Comparison of ENCODE assay signal across 13 cellular contexts in the genomic region with DNA sequence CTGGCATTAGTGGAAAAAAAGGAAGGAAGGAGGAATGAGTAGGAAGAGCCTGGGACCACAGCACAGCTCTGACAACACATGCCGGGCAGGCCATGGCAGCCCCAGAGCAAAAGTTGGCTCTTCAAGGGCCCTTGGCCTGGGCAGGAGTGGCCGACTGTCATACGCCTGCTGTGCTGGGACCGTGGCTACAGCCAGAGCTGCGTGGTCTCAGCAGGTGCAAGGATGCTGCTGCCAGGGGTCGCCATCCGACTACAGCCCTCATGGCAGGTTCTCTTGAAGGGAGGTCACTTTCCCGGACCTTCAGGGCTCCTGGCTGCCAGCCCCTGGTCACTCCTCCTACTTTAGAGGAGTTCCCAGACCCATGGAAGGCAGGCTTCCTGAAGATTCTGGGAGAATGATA.
A peak's percentile ranks its signal among the peaks of the same experiment; 100 is the strongest.
DNase-seq lines count a peak whose midpoint lies in the region; ATAC-seq and TF ChIP-seq lines count a peak whose summit lies in the region.
"Had no signal": no experiment of that assay in that cellular context is flagged by ENCODE, and none has a peak within 500 bp of the region (broad histone marks: within the 10 kb centered on the region; RNA-seq: fewer than 3 reads in every experiment).

No MANE protein-coding gene starts in this region.

- DNase-seq in T-helper 1 cell, result no peak
- DNase-seq in CD8-positive, alpha-beta memory T cell, result no peak
- no peak for DNase-seq in central memory CD8-positive, alpha-beta T cell (ENCODE audit: low spot score in 2 of 2)
- DNase-seq in myocyte (ENCODE audit: low read depth), result peak; percentile 39
- no peak for DNase-seq in C1 segment of cervical spinal cord (lab: John Stamatoyannopoulos, UW)
- DNase-seq in type B pancreatic cell (ENCODE audit: extremely low spot score, unreplicated experiment), result no peak
- DNase-seq: DMS79, HCEC 1CT, HFFc6 had no signal

- H3K9me3 Mint-ChIP-seq in T-helper 1 cell treated with Interleukin-12 subunit alpha and Interleukin-12 subunit beta and Interleukin-4 antibody, amounts not matched to agents 30 μg/mL and 1 μg/mL, for 36 hours, result peaks cover 13% of the 10 kb centered on the region
- H3K9me3 Mint-ChIP-seq in CD8-positive, alpha-beta memory T cell, result no peaks in the 10 kb centered on the region
- no peaks in the 10 kb centered on the region for H3K9me3 Mint-ChIP-seq in central memory CD8-positive, alpha-beta T cell
- H3K9me3 Mint-ChIP-seq in type B pancreatic cell, result no peaks in the 10 kb centered on the region
- H3K9me3 Mint-ChIP-seq: HFFc6 had no signal

- H3K36me3 Mint-ChIP-seq in T-helper 1 cell treated with Interleukin-12 subunit alpha and Interleukin-12 subunit beta and Interleukin-4 antibody, amounts not matched to agents 30 μg/mL and 1 μg/mL, for 36 hours (ENCODE audit: low read depth), result peaks cover 9% of the 10 kb centered on the region
- H3K36me3 Mint-ChIP-seq in CD8-positive, alpha-beta memory T cell, result peaks cover 0 to 2% (median 0%) of the 10 kb centered on the region in 3 donors
- H3K36me3 Mint-ChIP-seq in central memory CD8-positive, alpha-beta T cell (ENCODE audit: insufficient read depth), result no peaks in the 10 kb centered on the region
- H3K36me3 Mint-ChIP-seq in type B pancreatic cell, result no peaks in the 10 kb centered on the region

- no peak overlapping the region for H3K4me3 Mint-ChIP-seq in T-helper 1 cell treated with Interleukin-12 subunit alpha and Interleukin-12 subunit beta and Interleukin-4 antibody, amounts not matched to agents 30 μg/mL and 1 μg/mL, for 36 hours
- no peak overlapping the region for H3K4me3 Mint-ChIP-seq in CD8-positive, alpha-beta memory T cell
- H3K4me3 Mint-ChIP-seq in central memory CD8-positive, alpha-beta T cell, result no peak overlapping the region
- no peak overlapping the region for H3K4me3 Mint-ChIP-seq in type B pancreatic cell
- H3K4me3 Mint-ChIP-seq: HFFc6 had no signal

- no peak for TF ChIP-seq CTCF in type B pancreatic cell (conservative IDR thresholded peaks at IDR 0.05)

- no peaks in the 10 kb centered on the region for H3K9me3 ChIP-seq in CD8-positive, alpha-beta memory T cell (ENCODE audit: low read length)

- no peaks in the 10 kb centered on the region for H3K27me3 ChIP-seq in CD8-positive, alpha-beta memory T cell (ENCODE audit: insufficient read depth, low read length, poor library complexity, severe bottlenecking)

- H3K27me3 Mint-ChIP-seq in T-helper 1 cell treated with Interleukin-12 subunit alpha and Interleukin-12 subunit beta and Interleukin-4 antibody, amounts not matched to agents 30 μg/mL and 1 μg/mL, for 36 hours (ENCODE audit: low read depth), result no peaks in the 10 kb centered on the region
- no peaks in the 10 kb centered on the region for H3K27me3 Mint-ChIP-seq in CD8-positive, alpha-beta memory T cell
- no peaks in the 10 kb centered on the region for H3K27me3 Mint-ChIP-seq in central memory CD8-positive, alpha-beta T cell
- no peaks in the 10 kb centered on the region for H3K27me3 Mint-ChIP-seq in type B pancreatic cell

- no peaks in the 10 kb centered on the region for H3K36me3 ChIP-seq in CD8-positive, alpha-beta memory T cell (ENCODE audit: insufficient read depth, low read length)

- peaks cover 7% of the 10 kb centered on the region for H3K4me1 ChIP-seq in CD8-positive, alpha-beta memory T cell (ENCODE audit: insufficient read depth, low read length)

- peak overlapping the region; percentile 55 for H3K27ac Mint-ChIP-seq in T-helper 1 cell treated with Interleukin-12 subunit alpha and Interleukin-12 subunit beta and Interleukin-4 antibody, amounts not matched to agents 30 μg/mL and 1 μg/mL, for 36 hours
- peak overlapping the region in 5 of 8 donors; percentile 30 to 81 (median 68) for H3K27ac Mint-ChIP-seq in CD8-positive, alpha-beta memory T cell
- H3K27ac Mint-ChIP-seq in central memory CD8-positive, alpha-beta T cell (ENCODE audit: low read depth), result peak overlapping the region; percentile 13
- no peak overlapping the region for H3K27ac Mint-ChIP-seq in type B pancreatic cell
- H3K27ac Mint-ChIP-seq: HFFc6 had no signal

- H3K4me1 Mint-ChIP-seq in T-helper 1 cell treated with Interleukin-12 subunit alpha and Interleukin-12 subunit beta and Interleukin-4 antibody, amounts not matched to agents 30 μg/mL and 1 μg/mL, for 36 hours (ENCODE audit: low read depth), result peaks cover 9% of the 10 kb centered on the region
- H3K4me1 Mint-ChIP-seq in CD8-positive, alpha-beta memory T cell, result peaks cover 14 to 20% (median 16%) of the 10 kb centered on the region in 3 donors
- H3K4me1 Mint-ChIP-seq in central memory CD8-positive, alpha-beta T cell, result peaks cover 12% of the 10 kb centered on the region
- no peaks in the 10 kb centered on the region for H3K4me1 Mint-ChIP-seq in type B pancreatic cell (ENCODE audit: unreplicated experiment)

- no peak overlapping the region for H3K27ac ChIP-seq in CD8-positive, alpha-beta memory T cell (ENCODE audit: low read depth, low read length)
- H3K27ac ChIP-seq: 22Rv1 had no signal

- no peak overlapping the region for H3K4me3 ChIP-seq in CD8-positive, alpha-beta memory T cell (ENCODE audit: low read length)
- H3K4me3 ChIP-seq: GM12878 had no signal

- CTCF ChIA-PET in CD8-positive, alpha-beta memory T cell (lab: Charles Lee), result no interaction called here

- no peak for ATAC-seq in central memory CD8-positive, alpha-beta T cell (replicated peaks; ENCODE audit: extremely low read depth, poor library complexity, severe bottlenecking)
- no peak for ATAC-seq in GM21528 (IDR thresholded peaks at IDR 0.05; ENCODE audit: low FRiP score, unreplicated experiment)
- ATAC-seq: GM12878 had no signal

- POLR2A ChIA-PET in CD8-positive, alpha-beta memory T cell (lab: Charles Lee), result no interaction called here
